ENCODE assay signal across 19 cellular contexts in the genomic region with DNA sequence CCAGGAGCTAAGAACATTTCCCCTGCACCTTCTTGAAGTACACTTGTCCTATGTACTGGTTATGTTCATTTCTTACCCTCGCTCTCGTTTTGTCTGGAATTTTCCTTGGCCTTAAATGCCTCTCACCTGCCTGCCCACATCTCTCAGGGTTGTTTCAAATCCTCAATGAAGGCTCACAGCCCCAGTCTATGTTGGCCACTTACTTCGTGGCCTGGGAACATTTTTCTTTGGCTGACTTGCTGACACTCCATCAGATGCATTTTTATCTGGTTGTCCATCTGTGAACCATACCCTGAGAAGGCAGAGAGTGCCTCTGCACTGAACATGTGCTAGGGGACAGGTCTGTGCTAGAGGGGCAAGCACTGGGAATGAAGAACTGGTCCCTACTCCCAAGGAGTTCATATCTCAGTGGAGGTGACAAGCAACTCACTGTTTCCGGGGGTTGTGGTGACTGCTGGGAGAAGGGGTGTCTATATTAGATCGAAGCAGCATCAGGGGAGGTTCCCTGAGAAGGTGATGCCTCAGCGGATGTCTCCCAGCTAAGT. TPM values are rescaled to one million over a fixed set of nuclear protein-coding genes. Genes with fewer than 3 reads are reported as not detected.
A peak's percentile ranks its signal among the peaks of the same experiment; 100 is the strongest.
DNase-seq lines count a peak whose midpoint lies in the region; ATAC-seq, FAIRE-seq and TF ChIP-seq lines count a peak whose summit lies in the region.
"Had no signal": no experiment of that assay in that cellular context is flagged by ENCODE, and none has a peak within 500 bp of the region (broad histone marks: within the 10 kb centered on the region; RNA-seq: fewer than 3 reads in every experiment).

No MANE protein-coding gene starts in this region.

- H3K9me3 Mint-ChIP-seq in CD4-positive, CD25-positive, alpha-beta regulatory T cell: peaks cover 0 to 4% (median 0%) of the 10 kb centered on the region in 7 donors
- H3K9me3 Mint-ChIP-seq in CD4-positive, alpha-beta memory T cell: peaks cover 0 to 7% (median 0%) of the 10 kb centered on the region in 8 donors
- H3K9me3 Mint-ChIP-seq: GM23338 had no signal

- H3K27me3 ChIP-seq in CD4-positive, CD25-positive, alpha-beta regulatory T cell (ENCODE audit: control insufficient read depth, insufficient read depth, low read length): no peaks in the 10 kb centered on the region
- H3K27me3 ChIP-seq in CD4-positive, alpha-beta memory T cell (ENCODE audit: insufficient read depth, low read length): no peaks in the 10 kb centered on the region
- H3K27me3 ChIP-seq in K562 (ENCODE audit: control insufficient read depth in 2 of 2, insufficient read depth in 2 of 2, low read length in 2 of 2): no peaks in the 10 kb centered on the region
- no peaks in the 10 kb centered on the region for H3K27me3 ChIP-seq in osteoblast (ENCODE audit: insufficient read depth, low read length)

- no peak overlapping the region for H3K4me3 ChIP-seq in CD4-positive, CD25-positive, alpha-beta regulatory T cell (ENCODE audit: low read depth, low read length)
- no peak overlapping the region for H3K4me3 ChIP-seq in CD4-positive, alpha-beta memory T cell (ENCODE audit: low read length in 2 of 2)
- H3K4me3 ChIP-seq in K562 (no peak overlapping the region), osteoblast (ENCODE audit: insufficient read depth, low read length) (no peak overlapping the region)
- H3K4me3 ChIP-seq: GM23338, PC-9 had no signal

- H3K36me3 Mint-ChIP-seq in CD4-positive, CD25-positive, alpha-beta regulatory T cell: no peaks in the 10 kb centered on the region
- peaks cover 0 to 6% of the 10 kb centered on the region in 2 donors for H3K36me3 Mint-ChIP-seq in CD4-positive, alpha-beta memory T cell

- no peaks in the 10 kb centered on the region for H3K79me2 ChIP-seq in K562 (ENCODE audit: control insufficient read depth, insufficient read depth, low read length)
- H3K79me2 ChIP-seq in osteoblast (ENCODE audit: insufficient read depth, low read length): no peaks in the 10 kb centered on the region

- intact Hi-C loops in CD4-positive, alpha-beta memory T cell (cut with micrococcal nuclease): loop anchor here (5.0 kb wide), 1 partner anchor 204 kb away; a partner anchor contains a TSS
- intact Hi-C loops in K562 (cut with micrococcal nuclease): loop anchor here (5.0 to 10.0 kb wide), 3 partner anchors 54 to 207 kb away; a partner anchor contains a TSS

- no peak for DNase-seq in CD4-positive, CD25-positive, alpha-beta regulatory T cell
- no peak for DNase-seq in CD4-positive, alpha-beta memory T cell
- no peak for DNase-seq in K562 (ENCODE audit: extremely low read depth in 1 of 4, low spot score in 3 of 4)
- DNase-seq in osteoblast (ENCODE audit: insufficient read length, low spot score, missing footprints): peak; percentile 55
- DNase-seq in NAMALWA (ENCODE audit: low spot score): no peak
- DNase-seq: ACHN, DMS153, GDM1, HCEC 1CT, NCI-H1694 treated with DMSO at 0.1 percent for 48 hours, NCI-H2107, NCI-H510A treated with DMSO at 0.1 percent for 48 hours, PC-9 had no signal

- H3K36me3 ChIP-seq in CD4-positive, CD25-positive, alpha-beta regulatory T cell (ENCODE audit: control insufficient read depth, insufficient read depth, low read length): no peaks in the 10 kb centered on the region
- H3K36me3 ChIP-seq in CD4-positive, alpha-beta memory T cell (ENCODE audit: insufficient read depth, low read length): no peaks in the 10 kb centered on the region
- H3K36me3 ChIP-seq in K562 (ENCODE audit: control insufficient read depth, insufficient read depth, low read length): no peaks in the 10 kb centered on the region
- H3K36me3 ChIP-seq in osteoblast (ENCODE audit: insufficient read depth, low read length): no peaks in the 10 kb centered on the region

- in situ Hi-C loops in K562 (cut with MboI): no loop called here

- H3K9ac ChIP-seq in K562 (ENCODE audit: insufficient read depth in 1 of 2, low read depth in 2 of 2, low read length in 2 of 2): peak overlapping the region in 1 of 2 experiments; percentile 26; a peak in 1 of 4 replicates

- no peaks in the 10 kb centered on the region for H3K9me1 ChIP-seq in K562 (ENCODE audit: control insufficient read depth, insufficient read depth, low read length)

- peak overlapping the region in 2 of 4 donors; percentile 5 to 30 for H3K4me3 Mint-ChIP-seq in CD4-positive, CD25-positive, alpha-beta regulatory T cell
- H3K4me3 Mint-ChIP-seq in CD4-positive, alpha-beta memory T cell: peak overlapping the region in 1 of 8 donors; percentile 25
- H3K4me3 Mint-ChIP-seq: GM23338 had no signal

- no TSS peak for BruUV-seq in K562 (replicated peaks; lab: Mats Ljungman, UMichigan)

- no peaks in the 10 kb centered on the region for H3K9me3 ChIP-seq in CD4-positive, CD25-positive, alpha-beta regulatory T cell (ENCODE audit: control insufficient read depth in 2 of 2, low read length in 2 of 2)
- H3K9me3 ChIP-seq in CD4-positive, alpha-beta memory T cell (ENCODE audit: control insufficient read depth in 1 of 2, low read length in 2 of 2): no peaks in the 10 kb centered on the region
- H3K9me3 ChIP-seq in K562 (replicated peaks; ENCODE audit: control insufficient read depth, insufficient read depth, low read depth, low read length) (no peaks in the 10 kb centered on the region), osteoblast (ENCODE audit: low read depth, low read length) (no peaks in the 10 kb centered on the region)

- TF ChIP-seq POLR2A in K562 (conservative IDR thresholded peaks at IDR 0.05): no peak

- CTCF ChIA-PET in CD4-positive, alpha-beta memory T cell (lab: Charles Lee; ENCODE audit: partially characterized antibody): interaction anchor here (1.0 to 1.8 kb wide), 3 partner anchors 8 to 69 kb away, joined by 3 to 4 read pairs (median 3); no protein-coding TSS in a partner anchor
- CTCF ChIA-PET in K562 (lab: Yijun Ruan, JAX; ENCODE audit: low intra/inter-chr PET ratio): no interaction called here

- no peak for TF ChIP-seq EP300 in K562 (IDR thresholded peaks at IDR 0.05; ENCODE audit: low read length)

- no peaks in the 10 kb centered on the region for H4K20me1 ChIP-seq in K562 (replicated peaks; ENCODE audit: control insufficient read depth, insufficient read depth, low read length)
- no peaks in the 10 kb centered on the region for H4K20me1 ChIP-seq in osteoblast (ENCODE audit: insufficient read depth, low read length)

- H2AFZ ChIP-seq in K562 (ENCODE audit: low read depth, low read length) (peak overlapping the region; percentile 83), osteoblast (ENCODE audit: low read length) (no peak overlapping the region)
- H2AFZ ChIP-seq: GM23338, PC-9 had no signal

- WGBS in K562 (ENCODE audit: insufficient coverage, low coverage, missing lambda C conversion rate): 19% methylated on average over 3 of the region's 6 CpGs

- no peak for TF ChIP-seq RAD21 in K562 (CRISPR knock-in tag; conservative IDR thresholded peaks at IDR 0.05 in 1 of 2, IDR thresholded peaks at IDR 0.05 in 1 of 2)

- no peak for ATAC-seq in CD4-positive, CD25-positive, alpha-beta regulatory T cell (ENCODE audit: low read depth in 2 of 2)
- ATAC-seq in K562: no peak
- no peak for ATAC-seq in HG02571 (IDR thresholded peaks at IDR 0.05; ENCODE audit: unreplicated experiment)
- ATAC-seq in GM18867 (IDR thresholded peaks at IDR 0.05; ENCODE audit: unreplicated experiment): no peak
- ATAC-seq: GM23338 had no signal

- no peak overlapping the region; the same call in 1 of the 2 replicates for H3K4me2 ChIP-seq in K562 (ENCODE audit: insufficient read depth, low read length)
- no peak overlapping the region for H3K4me2 ChIP-seq in osteoblast (ENCODE audit: insufficient read depth, low read length)
- H3K4me2 ChIP-seq: GM23338, PC-9 had no signal

- no peak overlapping the region for H3K27ac ChIP-seq in CD4-positive, CD25-positive, alpha-beta regulatory T cell (ENCODE audit: insufficient read depth, low read length, poor library complexity, severe bottlenecking)
- no peak overlapping the region for H3K27ac ChIP-seq in CD4-positive, alpha-beta memory T cell (ENCODE audit: low read depth, low read length)
- H3K27ac ChIP-seq in K562 (ENCODE audit: extremely low read depth, low read depth, low read length) (no peak overlapping the region), osteoblast (ENCODE audit: low read depth, low read length) (no peak overlapping the region)
- H3K27ac ChIP-seq: C4-2B, HL-60, PC-9 had no signal

- FAIRE-seq in K562 (lab: Jason Lieb, UNC): no peak
- FAIRE-seq: HTR-8/SVneo had no signal

- no peak for TF ChIP-seq CTCF in K562 (IDR thresholded peaks at IDR 0.05 in 2 of 3, conservative IDR thresholded peaks at IDR 0.05 in 1 of 3; ENCODE audit: insufficient read depth in 2 of 3, low read depth in 1 of 3, low read length in 3 of 3)
- TF ChIP-seq CTCF in osteoblast (IDR thresholded peaks at IDR 0.05; ENCODE audit: extremely low read depth, low read depth, low read length): no peak

- H3K27ac Mint-ChIP-seq in CD4-positive, CD25-positive, alpha-beta regulatory T cell: peak overlapping the region; percentile 7 to 72 (median 68)
- peak overlapping the region in 5 of 7 donors; percentile 23 to 100 (median 69) for H3K27ac Mint-ChIP-seq in CD4-positive, alpha-beta memory T cell
- H3K27ac Mint-ChIP-seq: GM23338 had no signal

- peaks cover 10 to 23% (median 15%) of the 10 kb centered on the region in 4 donors for H3K4me1 Mint-ChIP-seq in CD4-positive, CD25-positive, alpha-beta regulatory T cell
- H3K4me1 Mint-ChIP-seq in CD4-positive, alpha-beta memory T cell: peaks cover 14 to 36% (median 20%) of the 10 kb centered on the region in 4 donors

- peaks cover 12% of the 10 kb centered on the region for H3K4me1 ChIP-seq in CD4-positive, CD25-positive, alpha-beta regulatory T cell (ENCODE audit: control insufficient read depth, insufficient read depth, low read length, poor library complexity, severe bottlenecking)
- H3K4me1 ChIP-seq in CD4-positive, alpha-beta memory T cell (ENCODE audit: insufficient read depth, low read length): peaks cover 7% of the 10 kb centered on the region
- H3K4me1 ChIP-seq in K562 (replicated peaks in 1 of 2; ENCODE audit: control insufficient read depth in 2 of 2, insufficient read depth in 2 of 2, low read length in 2 of 2) (peaks cover 6 to 11% of the 10 kb centered on the region in 2 experiments; a peak in 4 of 5 replicates), osteoblast (ENCODE audit: insufficient read depth, low read length) (peaks cover 10% of the 10 kb centered on the region)

- POLR2A ChIA-PET in CD4-positive, alpha-beta memory T cell (lab: Charles Lee; ENCODE audit: partially characterized antibody): no interaction called here
- POLR2A ChIA-PET in K562 (lab: Yijun Ruan, JAX): no interaction called here

- H3K27me3 Mint-ChIP-seq in CD4-positive, CD25-positive, alpha-beta regulatory T cell: peaks cover 11% of the 10 kb centered on the region
- peaks cover 0 to 4% of the 10 kb centered on the region in 2 donors for H3K27me3 Mint-ChIP-seq in CD4-positive, alpha-beta memory T cell

RNA-seq across cellular contexts. Expression of a gene that starts 53.6 kb away (rescaled TPM):
- total RNA-seq in CD4-positive, CD25-positive, alpha-beta regulatory T cell: 37.2 TPM
- 10 to 100 TPM; 11.9 to 19.7 (median 15.6) TPM for polyA plus RNA-seq in CD4-positive, CD25-positive, alpha-beta regulatory T cell
- 10 to 100 TPM; 30.4 to 31.8 TPM for total RNA-seq in CD4-positive, alpha-beta memory T cell
- polyA plus RNA-seq in CD4-positive, alpha-beta memory T cell: 10 to 100 TPM; 13.5 to 15.1 TPM
- total RNA-seq in K562 (2011; cell fraction: chromatin; rRNA removed; ENCODE audit: low replicate concordance): 16.5 and 32.0 TPM in 2 replicates
- total RNA-seq in K562 (2011; cell fraction: nucleolus; rRNA removed): 7.8 and 10.3 TPM in 2 replicates
- 13.6 and 16.8 TPM in 2 replicates for total RNA-seq in K562 (2011; cell fraction: nucleoplasm; rRNA removed)
- total RNA-seq in K562 (2014; rRNA removed) (7.2 and 8.8 TPM in 2 replicates), K562 (2014; rRNA removed; fragmentation: Illumina TruSeq; extraction: Trizol) (15.4 TPM in 2 replicates), K562 (2015; rRNA removed; fragmentation: Illumina TruSeq; extraction: Trizol) (12.0 and 12.9 TPM in 2 replicates), K562 (2021) (10.1 and 10.2 TPM in 2 replicates), osteoblast (11.6 and 14.7 TPM in 2 replicates)
- polyA plus RNA-seq in K562 (2011; rRNA removed) (15.2 and 18.0 TPM in 2 replicates), K562 (2014; fragmentation: Illumina TruSeq; extraction: Trizol) (14.5 and 16.9 TPM in 2 replicates), K562 (2014; fragmentation: Nextera tagmentation; extraction: Ambion mirVana) (10 to 100 TPM in 1 of 2 experiments, 1 to 10 TPM in 1; 5.5 to 12.0 TPM), K562 (2014; rRNA removed) (12.0 and 12.4 TPM in 2 replicates)
- 4.0 and 6.8 TPM in 2 replicates for polyA plus RNA-seq in K562 (2011; cell fraction: cytosol; rRNA removed)
- polyA plus RNA-seq in K562 (2011; cell fraction: nucleus; rRNA removed): 18.2 and 21.1 TPM in 2 replicates
- polyA plus RNA-seq in K562 (2012): 6.7 and 7.6 TPM in 2 replicates
- 16.7 and 22.3 TPM in 2 replicates for polyA minus RNA-seq in K562 (2011; rRNA and poly(A)+ RNA removed)
- 5.5 and 6.8 TPM in 2 replicates for polyA minus RNA-seq in K562 (2011; cell fraction: cytosol; rRNA and poly(A)+ RNA removed)
- polyA minus RNA-seq in K562 (2011; cell fraction: nucleus; rRNA and poly(A)+ RNA removed): 10.5 and 18.7 TPM in 2 replicates
